ENCODE assay signal across 20 cellular contexts in the genomic region with DNA sequence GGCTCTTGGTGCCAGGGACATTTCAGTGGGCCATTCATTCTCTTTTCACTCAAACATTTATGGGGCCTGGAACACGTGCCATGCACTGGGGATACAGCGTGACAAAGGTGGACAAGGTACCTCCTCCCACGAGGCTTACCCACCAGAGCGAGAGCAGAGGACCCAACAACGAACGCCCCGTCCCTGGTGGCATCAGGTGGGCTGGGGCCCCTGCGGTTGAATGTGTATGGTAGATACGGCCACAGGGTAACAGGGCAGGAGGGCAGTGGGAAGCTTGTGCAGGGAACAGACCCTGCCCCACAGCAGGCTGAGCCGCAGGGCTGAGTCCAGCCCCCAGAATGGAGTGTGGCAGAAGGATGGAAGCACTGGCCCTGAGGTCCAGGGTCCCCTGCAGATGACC.
DNase-seq lines count a peak whose midpoint lies in the region; ATAC-seq and TF ChIP-seq lines count a peak whose summit lies in the region.
"Had no signal": no experiment of that assay in that cellular context is flagged by ENCODE, and none has a peak within 500 bp of the region (broad histone marks: within the 10 kb centered on the region; RNA-seq: fewer than 3 reads in every experiment).

No MANE protein-coding gene starts in this region.

- H3K27me3 ChIP-seq in left ventricle myocardium inferior (ENCODE audit: low read depth) = no peaks in the 10 kb centered on the region
- no peaks in the 10 kb centered on the region for H3K27me3 ChIP-seq in mucosa of rectum (ENCODE audit: control insufficient read depth in 2 of 2, insufficient read depth in 2 of 2, low read length in 2 of 2)
- no peaks in the 10 kb centered on the region for H3K27me3 ChIP-seq in upper lobe of left lung
- no peaks in the 10 kb centered on the region for H3K27me3 ChIP-seq in MG63

- H3K36me3 ChIP-seq in left ventricle myocardium inferior (no peaks in the 10 kb centered on the region), mucosa of rectum (ENCODE audit: control insufficient read depth in 2 of 2, insufficient read depth in 2 of 2, low read length in 2 of 2) (no peaks in the 10 kb centered on the region), upper lobe of left lung (no peaks in the 10 kb centered on the region), MG63 (no peaks in the 10 kb centered on the region)
- H3K36me3 ChIP-seq: HAP-1, WERI-Rb-1 had no signal

- H3K9me3 Mint-ChIP-seq in activated naive CD8-positive, alpha-beta T cell (ENCODE audit: low read depth) = peaks cover 2% of the 10 kb centered on the region
- H3K9me3 Mint-ChIP-seq: IgD-negative memory B cell had no signal

- peak overlapping the region; percentile 83 for H3K27ac Mint-ChIP-seq in activated naive CD8-positive, alpha-beta T cell
- H3K27ac Mint-ChIP-seq: IgD-negative memory B cell had no signal

- TF ChIP-seq CTCF in left ventricle myocardium inferior (IDR thresholded peaks at IDR 0.05; ENCODE audit: borderline replicate concordance) = no peak
- no peak for TF ChIP-seq CTCF in upper lobe of left lung (IDR thresholded peaks at IDR 0.05)

- H3K27me3 Mint-ChIP-seq in activated naive CD8-positive, alpha-beta T cell = no peaks in the 10 kb centered on the region

- no peak for TF ChIP-seq EP300 in upper lobe of left lung (IDR thresholded peaks at IDR 0.05)

- ATAC-seq in Right ventricle myocardium superior (ENCODE audit: poor library complexity) (no peak), upper lobe of left lung (ENCODE audit: low FRiP score in 2 of 2) (no peak), HG02623 (IDR thresholded peaks at IDR 0.05; ENCODE audit: unreplicated experiment) (no peak)

- peak overlapping the region; percentile 87 for H3K27ac ChIP-seq in left ventricle myocardium inferior (replicated peaks)
- H3K27ac ChIP-seq in mucosa of rectum (ENCODE audit: low read depth in 2 of 2, low read length in 2 of 2) = peak overlapping the region; percentile 66 to 70
- peak overlapping the region; percentile 76 to 88 (median 82) for H3K27ac ChIP-seq in upper lobe of left lung
- H3K27ac ChIP-seq: HL-60, WERI-Rb-1 had no signal

- peaks cover 25% of the 10 kb centered on the region for H3K4me1 ChIP-seq in left ventricle myocardium inferior
- H3K4me1 ChIP-seq in mucosa of rectum (ENCODE audit: control insufficient read depth in 2 of 2, insufficient read depth in 2 of 2, low read length in 2 of 2) = peaks cover 29 to 46% of the 10 kb centered on the region in 2 donors
- H3K4me1 ChIP-seq in upper lobe of left lung = peaks cover 12 to 30% (median 18%) of the 10 kb centered on the region in 4 donors
- H3K4me1 ChIP-seq: Caco-2, HAP-1 had no signal

- WGBS in upper lobe of left lung, 2 donors = 89 to 100% methylated on average over 2 to 10 of the region's 10 CpGs

- H3K4me3 ChIP-seq in left ventricle myocardium inferior = no peak overlapping the region
- H3K4me3 ChIP-seq in mucosa of rectum (ENCODE audit: low read length in 2 of 2) = no peak overlapping the region
- H3K4me3 ChIP-seq in upper lobe of left lung = no peak overlapping the region
- no peak overlapping the region for H3K4me3 ChIP-seq in MG63
- H3K4me3 ChIP-seq: HAP-1 had no signal

- TF ChIP-seq POLR2A in upper lobe of left lung (IDR thresholded peaks at IDR 0.05) = no peak

- peaks cover 16% of the 10 kb centered on the region for H3K4me1 Mint-ChIP-seq in activated naive CD8-positive, alpha-beta T cell (ENCODE audit: low read depth)

- no peaks in the 10 kb centered on the region for H3K36me3 Mint-ChIP-seq in activated naive CD8-positive, alpha-beta T cell
- H3K36me3 Mint-ChIP-seq: IgD-negative memory B cell had no signal

- no peak overlapping the region for H3K9ac ChIP-seq in mucosa of rectum (ENCODE audit: low read depth in 1 of 2, low read length in 2 of 2)

- H3K9me3 ChIP-seq in left ventricle myocardium inferior (replicated peaks) (peaks cover 10% of the 10 kb centered on the region), mucosa of rectum (ENCODE audit: control insufficient read depth in 2 of 2, low read length in 2 of 2) (no peaks in the 10 kb centered on the region), upper lobe of left lung (no peaks in the 10 kb centered on the region), MG63 (no peaks in the 10 kb centered on the region)

- DNase-seq in left ventricle myocardium inferior = no peak
- no peak for DNase-seq in Right ventricle myocardium superior
- DNase-seq in upper lobe of left lung = no peak
- DNase-seq in MG63 = no peak
- no peak for DNase-seq in NCI-H1930 (lab: John Stamatoyannopoulos, UW)
- DNase-seq: activated gamma-delta T cell treated with Interleukin-2 at 50 U/mL for 16 hours, Caco-2, cortex of kidney, foreskin fibroblast, kidney glomerular epithelial cell, MM.1S, NCI-H1694, NCI-H226, WERI-Rb-1 had no signal

- intact Hi-C loops in left ventricle myocardium inferior (cut with micrococcal nuclease) (no loop called here), Right ventricle myocardium superior (cut with DNase I) (no loop called here)

- H3K4me3 Mint-ChIP-seq in activated naive CD8-positive, alpha-beta T cell = no peak overlapping the region
